ENCODE assay signal across 16 cellular contexts in genomic region chr13:49023441-49023840, GRCh38. TPM values are rescaled to one million over a fixed set of nuclear protein-coding genes. Genes with fewer than 3 reads are reported as not detected.
DNase-seq lines count a peak whose midpoint lies in the region; ATAC-seq, FAIRE-seq and TF ChIP-seq lines count a peak whose summit lies in the region.
"Had no signal": no experiment of that assay in that cellular context is flagged by ENCODE, and none has a peak within 500 bp of the region (broad histone marks: within the 10 kb centered on the region; RNA-seq: fewer than 3 reads in every experiment).

No MANE protein-coding gene starts in this region.

- no peak overlapping the region for H3K23ac ChIP-seq in IMR-90 (ENCODE audit: low read depth, low read length)

- H3K79me1 ChIP-seq in IMR-90 (ENCODE audit: low read depth in 1 of 2, low read length in 2 of 2): peaks cover 3 to 32% of the 10 kb centered on the region in 2 experiments

- H3K4me3 ChIP-seq in AG09309 (ENCODE audit: control insufficient read depth, low read depth, low read length) (no peak overlapping the region), IMR-90 (ENCODE audit: insufficient read depth, low read depth, low read length) (no peak overlapping the region), cardiac fibroblast (replicated peaks in 1 of 2; ENCODE audit: low read depth in 2 of 2, low read length in 2 of 2) (no peak overlapping the region), keratinocyte (ENCODE audit: control insufficient read depth in 2 of 3, extremely low read depth in 1 of 3, insufficient read depth in 2 of 3, low read depth in 1 of 3, low read length in 3 of 3) (peak overlapping the region in 1 of 3 experiments; percentile 48), upper lobe of left lung (no peak overlapping the region), esophagus muscularis mucosa (no peak overlapping the region)
- H3K4me3 ChIP-seq: gastroesophageal sphincter, HAP-1 had no signal

- intact Hi-C loops in IMR-90 (cut with micrococcal nuclease): no loop called here
- intact Hi-C loops in esophagus muscularis mucosa (cut with DNase I): no loop called here

- TF ChIP-seq RAD21 in IMR-90 (IDR thresholded peaks at IDR 0.05; ENCODE audit: low read length): no peak

- H3K9me3 ChIP-seq in IMR-90 (ENCODE audit: control insufficient read depth, insufficient read depth, low read length) (no peaks in the 10 kb centered on the region), keratinocyte (ENCODE audit: control insufficient read depth, low read depth, low read length) (peaks cover 5% of the 10 kb centered on the region), upper lobe of left lung (no peaks in the 10 kb centered on the region), esophagus muscularis mucosa (no peaks in the 10 kb centered on the region)
- H3K9me3 ChIP-seq: gastroesophageal sphincter, HAP-1 had no signal

- H3K27me3 ChIP-seq in IMR-90 (ENCODE audit: control insufficient read depth, insufficient read depth, low read length): no peaks in the 10 kb centered on the region
- H3K27me3 ChIP-seq in keratinocyte (ENCODE audit: control insufficient read depth, extremely low read depth, insufficient read depth, low read length): no peaks in the 10 kb centered on the region
- no peaks in the 10 kb centered on the region for H3K27me3 ChIP-seq in upper lobe of left lung
- H3K27me3 ChIP-seq in esophagus muscularis mucosa: no peaks in the 10 kb centered on the region
- H3K27me3 ChIP-seq: gastroesophageal sphincter had no signal

- no peak for FAIRE-seq in keratinocyte (lab: Jason Lieb, UNC)

- no peak overlapping the region; a peak in 1 of 4 replicates for H4K8ac ChIP-seq in IMR-90 (ENCODE audit: low read depth in 2 of 2, low read length in 2 of 2)

- in situ Hi-C loops in IMR-90 (cut with MboI; ENCODE audit: low sequenced_read_pairs): no loop called here

- H2AK5ac ChIP-seq in IMR-90 (ENCODE audit: low read depth, low read length): no peak overlapping the region

- H2BK20ac ChIP-seq in IMR-90 (ENCODE audit: low read depth, low read length): no peak overlapping the region

- H2AFZ ChIP-seq in IMR-90 (replicated peaks; ENCODE audit: low read length, poor library complexity) (no peak overlapping the region), keratinocyte (ENCODE audit: control insufficient read depth, low read length) (no peak overlapping the region)

- TF ChIP-seq CTCF in AG09309 (IDR thresholded peaks at IDR 0.05; ENCODE audit: control insufficient read depth, insufficient read depth, low read depth, low read length, missing control alignments): no peak
- no peak for TF ChIP-seq CTCF in IMR-90 (conservative IDR thresholded peaks at IDR 0.05; ENCODE audit: low read depth, low read length)
- TF ChIP-seq CTCF in cardiac fibroblast (IDR thresholded peaks at IDR 0.05; ENCODE audit: low read depth, low read length): no peak
- no peak for TF ChIP-seq CTCF in keratinocyte (optimal IDR thresholded peaks at IDR 0.05 in 1 of 3, IDR thresholded peaks at IDR 0.05 in 1 of 3, conservative IDR thresholded peaks at IDR 0.05 in 1 of 3; ENCODE audit: extremely low read depth in 1 of 3, insufficient read depth in 2 of 3, low read length in 3 of 3)
- TF ChIP-seq CTCF in upper lobe of left lung (IDR thresholded peaks at IDR 0.05): no peak
- no peak for TF ChIP-seq CTCF in esophagus muscularis mucosa (IDR thresholded peaks at IDR 0.05)

- H3K9me1 ChIP-seq in IMR-90 (ENCODE audit: insufficient read depth, low read length) (no peaks in the 10 kb centered on the region), keratinocyte (ENCODE audit: control insufficient read depth, extremely low read depth, insufficient read depth, low read length) (no peaks in the 10 kb centered on the region)

- H3K36me3 ChIP-seq in IMR-90 (ENCODE audit: control insufficient read depth, insufficient read depth, low read length) (peaks cover 4% of the 10 kb centered on the region), keratinocyte (ENCODE audit: control insufficient read depth in 2 of 2, extremely low read depth in 1 of 2, insufficient read depth in 2 of 2, low read length in 2 of 2) (no peaks in the 10 kb centered on the region), upper lobe of left lung (no peaks in the 10 kb centered on the region), esophagus muscularis mucosa (no peaks in the 10 kb centered on the region)
- H3K36me3 ChIP-seq: gastroesophageal sphincter, HAP-1 had no signal

- H2BK120ac ChIP-seq in IMR-90 (ENCODE audit: low read depth, low read length): peak overlapping the region; percentile 61; the same call in 1 of the 2 replicates

- H2BK5ac ChIP-seq in IMR-90 (ENCODE audit: low read depth, low read length, poor library complexity, severe bottlenecking): peak overlapping the region; percentile 98

- TF ChIP-seq POLR2A in IMR-90 (IDR thresholded peaks at IDR 0.05; ENCODE audit: low read depth, low read length): no peak
- TF ChIP-seq POLR2A in upper lobe of left lung (IDR thresholded peaks at IDR 0.05): no peak
- TF ChIP-seq POLR2A in esophagus muscularis mucosa (IDR thresholded peaks at IDR 0.05; ENCODE audit: low read depth): no peak

- no peak overlapping the region for H3K18ac ChIP-seq in IMR-90 (ENCODE audit: low read depth, low read length)

- no peak overlapping the region for H4K5ac ChIP-seq in IMR-90 (ENCODE audit: low read depth, low read length)

- H3K27ac ChIP-seq in IMR-90 (ENCODE audit: insufficient read depth, low read length) (no peak overlapping the region), keratinocyte (ENCODE audit: control insufficient read depth, insufficient read depth, low read length) (peak overlapping the region; percentile 26), upper lobe of left lung (no peak overlapping the region), esophagus muscularis mucosa (replicated peaks in 1 of 4) (no peak overlapping the region)
- H3K27ac ChIP-seq: gastroesophageal sphincter had no signal

- H2BK15ac ChIP-seq in IMR-90 (ENCODE audit: low read depth, low read length): no peak overlapping the region

- no peak overlapping the region; the same call in 1 of the 2 replicates for H3K4ac ChIP-seq in IMR-90 (ENCODE audit: low read depth, low read length)

- no peak overlapping the region for H4K91ac ChIP-seq in IMR-90 (ENCODE audit: insufficient read depth, low read depth, low read length)

- CTCF ChIA-PET in IMR-90 (lab: Yijun Ruan, JAX): no interaction called here

- H4K20me1 ChIP-seq in IMR-90 (ENCODE audit: insufficient read depth, low read length) (no peaks in the 10 kb centered on the region), keratinocyte (ENCODE audit: control insufficient read depth, extremely low read depth, insufficient read depth, low read length) (no peaks in the 10 kb centered on the region)

- H3K4me1 ChIP-seq in IMR-90 (ENCODE audit: control insufficient read depth, insufficient read depth, low read length) (peaks cover 10% of the 10 kb centered on the region), keratinocyte (ENCODE audit: control insufficient read depth, extremely low read depth, insufficient read depth, low read length) (peaks cover 32% of the 10 kb centered on the region), upper lobe of left lung (no peaks in the 10 kb centered on the region), esophagus muscularis mucosa (no peaks in the 10 kb centered on the region)
- H3K4me1 ChIP-seq: gastroesophageal sphincter, HAP-1 had no signal

- H3K79me2 ChIP-seq in keratinocyte (ENCODE audit: control insufficient read depth, insufficient read depth, low read length): no peaks in the 10 kb centered on the region

- H3K56ac ChIP-seq in IMR-90 (ENCODE audit: extremely low read depth, insufficient read depth, low read length): no peak overlapping the region

- no TSS peak for BruUV-seq in IMR-90 (replicated peaks; lab: Mats Ljungman, UMichigan)

- DNase-seq in AG09309 (ENCODE audit: low read depth): peak; percentile 44
- peak; percentile 92 for DNase-seq in IMR-90
- DNase-seq in cardiac fibroblast (ENCODE audit: low read depth in 2 of 2): peak; percentile 32 to 93
- peak; percentile 26 for DNase-seq in keratinocyte (ENCODE audit: low read depth, low spot score)
- DNase-seq in activated CD8-positive, alpha-beta memory T cell treated with anti-CD3 and anti-CD28 coated beads, Interleukin-2, amount 50 U/mL, for 4 hours: no peak
- DNase-seq in upper lobe of left lung: no peak
- no peak for DNase-seq in esophagus muscularis mucosa (ENCODE audit: extremely low spot score)
- DNase-seq: activated CD8-positive, alpha-beta memory T cell treated with anti-CD3 and anti-CD28 coated beads for 24 hours; naive B cell; NCI-H1417 treated with DMSO at 0.1 percent for 48 hours; NCI-H510A treated with DMSO at 0.1 percent for 48 hours; right cardiac atrium had no signal

- H3K4me2 ChIP-seq in IMR-90 (ENCODE audit: low read depth, low read length): peak overlapping the region; percentile 36; the same call in 1 of the 2 replicates
- peak overlapping the region; percentile 58 for H3K4me2 ChIP-seq in keratinocyte (ENCODE audit: control insufficient read depth, extremely low read depth, insufficient read depth, low read depth, low read length)

- POLR2A ChIA-PET in IMR-90 (lab: Charles Lee; ENCODE audit: unreplicated experiment): no interaction called here

- ATAC-seq in IMR-90 (ENCODE audit: low read depth) (peak; percentile 80), upper lobe of left lung (ENCODE audit: low FRiP score in 2 of 2) (no peak), HG03457 (IDR thresholded peaks at IDR 0.05; ENCODE audit: unreplicated experiment) (no peak)
- ATAC-seq: gastroesophageal sphincter, right cardiac atrium, Right ventricle myocardium inferior had no signal

- no peak overlapping the region for H2AK9ac ChIP-seq in IMR-90 (replicated peaks; ENCODE audit: low read depth, low read length, poor library complexity)

- TF ChIP-seq EP300 in upper lobe of left lung (IDR thresholded peaks at IDR 0.05): no peak
- TF ChIP-seq EP300 in esophagus muscularis mucosa (IDR thresholded peaks at IDR 0.05): no peak

- H3K9ac ChIP-seq in IMR-90 (ENCODE audit: low read depth, low read length): no peak overlapping the region
- H3K9ac ChIP-seq in keratinocyte (ENCODE audit: control insufficient read depth, extremely low read depth, insufficient read depth, low read length): no peak overlapping the region

- no peak overlapping the region for H3K14ac ChIP-seq in IMR-90 (replicated peaks; ENCODE audit: low read depth, low read length)

- dilution Hi-C loops in IMR-90 (cut with HindIII; ENCODE audit: low sequenced_read_pairs, unreplicated experiment) (no loop called here), keratinocyte (cut with MboI; ENCODE audit: extremely low pct_ligation_motif_present, low sequenced_read_pairs) (no loop called here)

RNA-seq across cellular contexts. Expression of gene FNDC3A, which starts 47.7 kb away (rescaled TPM):
- total RNA-seq in IMR-90 (2012; rRNA removed) (60.4 and 72.8 TPM in 2 replicates), upper lobe of left lung (10 to 100 TPM; 22.9 to 62.3 (median 44.6) TPM), esophagus muscularis mucosa (10 to 100 TPM; 37.0 to 39.4 (median 38.6) TPM)
- polyA plus RNA-seq in IMR-90 (2012; rRNA removed) (23.9 and 29.2 TPM in 2 replicates), keratinocyte (21.2 to 28.4 TPM (median 21.7 TPM) in 3 replicates)
- 6.0 and 7.3 TPM in 2 replicates for polyA plus RNA-seq in IMR-90 (2012; cell fraction: cytosol; rRNA removed)
- 7.8 and 56.8 TPM in 2 replicates for polyA plus RNA-seq in IMR-90 (2012; cell fraction: nucleus; rRNA removed; ENCODE audit: low replicate concordance)
- 5.3 TPM for polyA plus RNA-seq in keratinocyte (2011; ENCODE audit: low read depth)
- polyA plus RNA-seq in keratinocyte (2011; cell fraction: cytosol; rRNA removed): 11.3 and 24.8 TPM in 2 replicates
- polyA plus RNA-seq in keratinocyte (2011; cell fraction: nucleus; rRNA removed): 27.6 and 33.8 TPM in 2 replicates
- 5.8 and 13.6 TPM in 2 replicates for polyA plus RNA-seq in keratinocyte (2012; ENCODE audit: low replicate concordance)
- 31.6 to 55.8 TPM (median 49.2 TPM) in 3 replicates for polyA minus RNA-seq in keratinocyte
- polyA minus RNA-seq in keratinocyte (2011; cell fraction: cytosol; rRNA and poly(A)+ RNA removed): 15.5 TPM
- polyA minus RNA-seq in keratinocyte (2011; cell fraction: nucleus; rRNA and poly(A)+ RNA removed): 23.8 and 48.2 TPM in 2 replicates

Comparison
In these comparisons a context has a peak if more than half of its experiments do, and no peak if none do; other contexts are left out.
1. DNase-seq: peak in AG09309 (single experiment), IMR-90 (single experiment), cardiac fibroblast (2 of 2) and keratinocyte (single experiment); none in activated CD8-positive, alpha-beta memory T cell treated with anti-CD3 and anti-CD28 coated beads, Interleukin-2, amount 50 U/mL, for 4 hours (single experiment), upper lobe of left lung (0 of 2) and esophagus muscularis mucosa (single experiment).